ENCODE assay signal across 1 cellular context in the genomic region with DNA sequence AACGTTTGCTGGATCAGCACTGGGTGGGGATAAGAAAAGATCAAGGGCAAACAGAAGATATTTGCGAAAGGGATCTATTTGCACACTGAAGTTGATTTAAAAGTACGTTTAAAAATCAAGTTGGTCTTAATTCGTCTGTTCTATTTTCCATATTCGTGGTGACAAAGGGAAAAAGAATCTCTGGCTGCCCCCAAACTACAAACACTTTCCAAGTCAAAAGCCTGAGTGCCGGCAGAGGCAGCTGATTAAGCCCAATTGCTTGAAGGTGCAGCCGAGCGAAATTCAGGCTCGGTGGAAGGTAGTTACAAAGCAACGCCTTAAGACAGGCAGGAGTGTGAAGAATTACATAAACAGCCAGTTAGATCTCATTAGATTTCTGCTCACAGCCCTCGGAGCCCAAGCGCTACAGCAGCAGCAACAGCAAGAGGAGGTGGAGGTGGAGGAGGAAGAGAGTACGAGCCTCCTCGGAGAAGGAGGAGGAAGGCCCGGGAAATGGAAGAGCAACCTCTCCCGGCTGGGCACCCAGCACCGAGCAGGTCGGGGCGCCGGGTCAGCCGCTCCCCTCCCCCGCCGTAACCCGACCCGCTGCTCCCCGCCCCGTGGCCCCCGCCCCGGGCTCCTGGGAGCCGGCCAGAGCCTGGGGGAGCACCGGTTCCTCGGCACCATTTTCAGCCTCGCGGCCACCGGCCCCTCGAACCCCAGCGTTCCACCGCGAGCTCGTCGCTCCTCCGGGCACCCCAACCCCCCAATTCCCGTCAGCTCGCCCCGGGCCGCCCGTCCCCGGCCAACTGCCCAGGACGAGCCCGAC.
TF ChIP-seq lines count a peak whose summit lies in the region.

No MANE protein-coding gene starts in this region.

TF ChIP-seq in HepG2, 621 proteins besides CTCF, POLR2A, EP300 and RAD21 (continued from another document and continues in another):
- TF ChIP-seq, protein P1, sequence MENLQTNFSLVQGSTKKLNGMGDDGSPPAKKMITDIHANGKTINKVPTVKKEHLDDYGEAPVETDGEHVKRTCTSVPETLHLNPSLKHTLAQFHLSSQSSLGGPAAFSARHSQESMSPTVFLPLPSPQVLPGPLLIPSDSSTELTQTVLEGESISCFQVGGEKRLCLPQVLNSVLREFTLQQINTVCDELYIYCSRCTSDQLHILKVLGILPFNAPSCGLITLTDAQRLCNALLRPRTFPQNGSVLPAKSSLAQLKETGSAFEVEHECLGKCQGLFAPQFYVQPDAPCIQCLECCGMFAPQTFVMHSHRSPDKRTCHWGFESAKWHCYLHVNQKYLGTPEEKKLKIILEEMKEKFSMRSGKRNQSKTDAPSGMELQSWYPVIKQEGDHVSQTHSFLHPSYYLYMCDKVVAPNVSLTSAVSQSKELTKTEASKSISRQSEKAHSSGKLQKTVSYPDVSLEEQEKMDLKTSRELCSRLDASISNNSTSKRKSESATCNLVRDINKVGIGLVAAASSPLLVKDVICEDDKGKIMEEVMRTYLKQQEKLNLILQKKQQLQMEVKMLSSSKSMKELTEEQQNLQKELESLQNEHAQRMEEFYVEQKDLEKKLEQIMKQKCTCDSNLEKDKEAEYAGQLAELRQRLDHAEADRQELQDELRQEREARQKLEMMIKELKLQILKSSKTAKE (CRISPR knock-in tag; IDR thresholded peaks at IDR 0.05; ENCODE audit: borderline replicate concordance) = 0 out of 2 replicates have a peak, but pooled peaks have one; percentile 6
- TF ChIP-seq, protein P2, sequence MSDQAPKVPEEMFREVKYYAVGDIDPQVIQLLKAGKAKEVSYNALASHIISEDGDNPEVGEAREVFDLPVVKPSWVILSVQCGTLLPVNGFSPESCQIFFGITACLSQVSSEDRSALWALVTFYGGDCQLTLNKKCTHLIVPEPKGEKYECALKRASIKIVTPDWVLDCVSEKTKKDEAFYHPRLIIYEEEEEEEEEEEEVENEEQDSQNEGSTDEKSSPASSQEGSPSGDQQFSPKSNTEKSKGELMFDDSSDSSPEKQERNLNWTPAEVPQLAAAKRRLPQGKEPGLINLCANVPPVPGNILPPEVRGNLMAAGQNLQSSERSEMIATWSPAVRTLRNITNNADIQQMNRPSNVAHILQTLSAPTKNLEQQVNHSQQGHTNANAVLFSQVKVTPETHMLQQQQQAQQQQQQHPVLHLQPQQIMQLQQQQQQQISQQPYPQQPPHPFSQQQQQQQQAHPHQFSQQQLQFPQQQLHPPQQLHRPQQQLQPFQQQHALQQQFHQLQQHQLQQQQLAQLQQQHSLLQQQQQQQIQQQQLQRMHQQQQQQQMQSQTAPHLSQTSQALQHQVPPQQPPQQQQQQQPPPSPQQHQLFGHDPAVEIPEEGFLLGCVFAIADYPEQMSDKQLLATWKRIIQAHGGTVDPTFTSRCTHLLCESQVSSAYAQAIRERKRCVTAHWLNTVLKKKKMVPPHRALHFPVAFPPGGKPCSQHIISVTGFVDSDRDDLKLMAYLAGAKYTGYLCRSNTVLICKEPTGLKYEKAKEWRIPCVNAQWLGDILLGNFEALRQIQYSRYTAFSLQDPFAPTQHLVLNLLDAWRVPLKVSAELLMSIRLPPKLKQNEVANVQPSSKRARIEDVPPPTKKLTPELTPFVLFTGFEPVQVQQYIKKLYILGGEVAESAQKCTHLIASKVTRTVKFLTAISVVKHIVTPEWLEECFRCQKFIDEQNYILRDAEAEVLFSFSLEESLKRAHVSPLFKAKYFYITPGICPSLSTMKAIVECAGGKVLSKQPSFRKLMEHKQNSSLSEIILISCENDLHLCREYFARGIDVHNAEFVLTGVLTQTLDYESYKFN (CRISPR knock-in tag; conservative IDR thresholded peaks at IDR 0.05) = no peak; the same call in none of the 2 replicates
- TF ChIP-seq ZNF317 (CRISPR knock-in tag; IDR thresholded peaks at IDR 0.05) = no peak
- TF ChIP-seq ZNF205 (CRISPR knock-in tag; IDR thresholded peaks at IDR 0.05) = peak; percentile 93
- TF ChIP-seq ZNF333 (CRISPR knock-in tag; IDR thresholded peaks at IDR 0.05; ENCODE audit: borderline replicate concordance) = no peak
- TF ChIP-seq, protein P3, sequence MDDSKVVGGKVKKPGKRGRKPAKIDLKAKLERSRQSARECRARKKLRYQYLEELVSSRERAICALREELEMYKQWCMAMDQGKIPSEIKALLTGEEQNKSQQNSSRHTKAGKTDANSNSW (CRISPR knock-in tag; IDR thresholded peaks at IDR 0.05; ENCODE audit: borderline replicate concordance) = no peak
- TF ChIP-seq JUNB (CRISPR knock-in tag; IDR thresholded peaks at IDR 0.05; ENCODE audit: borderline replicate concordance) = no peak
- no peak; the same call in 1 of the 2 replicates for TF ChIP-seq HOXA3 (CRISPR knock-in tag; IDR thresholded peaks at IDR 0.05)
- no peak; the same call in 1 of the 2 replicates for TF ChIP-seq EED (CRISPR knock-in tag; IDR thresholded peaks at IDR 0.05)
- no peak for TF ChIP-seq KDM6A (CRISPR knock-in tag; IDR thresholded peaks at IDR 0.05; ENCODE audit: low read depth)
- TF ChIP-seq, protein P4, sequence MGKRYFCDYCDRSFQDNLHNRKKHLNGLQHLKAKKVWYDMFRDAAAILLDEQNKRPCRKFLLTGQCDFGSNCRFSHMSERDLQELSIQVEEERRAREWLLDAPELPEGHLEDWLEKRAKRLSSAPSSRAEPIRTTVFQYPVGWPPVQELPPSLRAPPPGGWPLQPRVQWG (CRISPR knock-in tag; IDR thresholded peaks at IDR 0.05; ENCODE audit: borderline replicate concordance, low read depth) = no peak
- no peak for TF ChIP-seq ZNF550 (CRISPR knock-in tag; IDR thresholded peaks at IDR 0.05; ENCODE audit: borderline replicate concordance)
- peak; percentile 75; the same call in 1 of the 2 replicates for TF ChIP-seq AKAP8 (CRISPR knock-in tag; IDR thresholded peaks at IDR 0.05)
- peak; percentile 50; the same call in 1 of the 2 replicates for TF ChIP-seq YEATS4 (CRISPR knock-in tag; IDR thresholded peaks at IDR 0.05; ENCODE audit: borderline replicate concordance)
- TF ChIP-seq ZNF331 (CRISPR knock-in tag; IDR thresholded peaks at IDR 0.05) = peak; percentile 29; the same call in 1 of the 2 replicates
- no peak for TF ChIP-seq ZSCAN22 (CRISPR knock-in tag; IDR thresholded peaks at IDR 0.05)
- TF ChIP-seq, protein P5, sequence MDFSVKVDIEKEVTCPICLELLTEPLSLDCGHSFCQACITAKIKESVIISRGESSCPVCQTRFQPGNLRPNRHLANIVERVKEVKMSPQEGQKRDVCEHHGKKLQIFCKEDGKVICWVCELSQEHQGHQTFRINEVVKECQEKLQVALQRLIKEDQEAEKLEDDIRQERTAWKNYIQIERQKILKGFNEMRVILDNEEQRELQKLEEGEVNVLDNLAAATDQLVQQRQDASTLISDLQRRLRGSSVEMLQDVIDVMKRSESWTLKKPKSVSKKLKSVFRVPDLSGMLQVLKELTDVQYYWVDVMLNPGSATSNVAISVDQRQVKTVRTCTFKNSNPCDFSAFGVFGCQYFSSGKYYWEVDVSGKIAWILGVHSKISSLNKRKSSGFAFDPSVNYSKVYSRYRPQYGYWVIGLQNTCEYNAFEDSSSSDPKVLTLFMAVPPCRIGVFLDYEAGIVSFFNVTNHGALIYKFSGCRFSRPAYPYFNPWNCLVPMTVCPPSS (IDR thresholded peaks at IDR 0.05) = no peak
- no peak for TF ChIP-seq MYNN (CRISPR knock-in tag; IDR thresholded peaks at IDR 0.05; ENCODE audit: low read depth)
- 0 out of 2 replicates have a peak, but pooled peaks have one; percentile 16 for TF ChIP-seq ZNF441 (CRISPR knock-in tag; IDR thresholded peaks at IDR 0.05; ENCODE audit: borderline replicate concordance)
- TF ChIP-seq SSRP1 (CRISPR knock-in tag; IDR thresholded peaks at IDR 0.05) = peak; percentile 80; the same call in 1 of the 2 replicates
- TF ChIP-seq CCDC6 (CRISPR knock-in tag; IDR thresholded peaks at IDR 0.05) = no peak
- TF ChIP-seq, protein P6, sequence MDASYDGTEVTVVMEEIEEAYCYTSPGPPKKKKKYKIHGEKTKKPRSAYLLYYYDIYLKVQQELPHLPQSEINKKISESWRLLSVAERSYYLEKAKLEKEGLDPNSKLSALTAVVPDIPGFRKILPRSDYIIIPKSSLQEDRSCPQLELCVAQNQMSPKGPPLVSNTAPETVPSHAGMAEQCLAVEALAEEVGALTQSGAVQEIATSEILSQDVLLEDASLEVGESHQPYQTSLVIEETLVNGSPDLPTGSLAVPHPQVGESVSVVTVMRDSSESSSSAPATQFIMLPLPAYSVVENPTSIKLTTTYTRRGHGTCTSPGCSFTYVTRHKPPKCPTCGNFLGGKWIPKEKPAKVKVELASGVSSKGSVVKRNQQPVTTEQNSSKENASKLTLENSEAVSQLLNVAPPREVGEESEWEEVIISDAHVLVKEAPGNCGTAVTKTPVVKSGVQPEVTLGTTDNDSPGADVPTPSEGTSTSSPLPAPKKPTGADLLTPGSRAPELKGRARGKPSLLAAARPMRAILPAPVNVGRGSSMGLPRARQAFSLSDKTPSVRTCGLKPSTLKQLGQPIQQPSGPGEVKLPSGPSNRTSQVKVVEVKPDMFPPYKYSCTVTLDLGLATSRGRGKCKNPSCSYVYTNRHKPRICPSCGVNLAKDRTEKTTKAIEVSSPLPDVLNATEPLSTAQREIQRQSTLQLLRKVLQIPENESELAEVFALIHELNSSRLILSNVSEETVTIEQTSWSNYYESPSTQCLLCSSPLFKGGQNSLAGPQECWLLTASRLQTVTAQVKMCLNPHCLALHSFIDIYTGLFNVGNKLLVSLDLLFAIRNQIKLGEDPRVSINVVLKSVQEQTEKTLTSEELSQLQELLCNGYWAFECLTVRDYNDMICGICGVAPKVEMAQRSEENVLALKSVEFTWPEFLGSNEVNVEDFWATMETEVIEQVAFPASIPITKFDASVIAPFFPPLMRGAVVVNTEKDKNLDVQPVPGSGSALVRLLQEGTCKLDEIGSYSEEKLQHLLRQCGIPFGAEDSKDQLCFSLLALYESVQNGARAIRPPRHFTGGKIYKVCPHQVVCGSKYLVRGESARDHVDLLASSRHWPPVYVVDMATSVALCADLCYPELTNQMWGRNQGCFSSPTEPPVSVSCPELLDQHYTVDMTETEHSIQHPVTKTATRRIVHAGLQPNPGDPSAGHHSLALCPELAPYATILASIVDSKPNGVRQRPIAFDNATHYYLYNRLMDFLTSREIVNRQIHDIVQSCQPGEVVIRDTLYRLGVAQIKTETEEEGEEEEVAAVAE (CRISPR knock-in tag; IDR thresholded peaks at IDR 0.05; ENCODE audit: borderline replicate concordance) = 0 out of 2 replicates have a peak, but pooled peaks have one; percentile 19
- no peak for TF ChIP-seq SKI (IDR thresholded peaks at IDR 0.05; ENCODE audit: partially characterized antibody)
- peak; percentile 54; the same call in 1 of the 2 replicates for TF ChIP-seq SIX1 (CRISPR knock-in tag; IDR thresholded peaks at IDR 0.05; ENCODE audit: borderline replicate concordance)
- no peak for TF ChIP-seq PLRG1 (conservative IDR thresholded peaks at IDR 0.05)
- TF ChIP-seq NFRKB (IDR thresholded peaks at IDR 0.05) = no peak
- peak; percentile 49; the same call in 1 of the 2 replicates for TF ChIP-seq ERF (CRISPR knock-in tag; IDR thresholded peaks at IDR 0.05)
- no peak for TF ChIP-seq PHB2 (IDR thresholded peaks at IDR 0.05; ENCODE audit: partially characterized antibody)
- no peak for TF ChIP-seq CBFB (CRISPR knock-in tag; IDR thresholded peaks at IDR 0.05)
- TF ChIP-seq, protein P7, sequence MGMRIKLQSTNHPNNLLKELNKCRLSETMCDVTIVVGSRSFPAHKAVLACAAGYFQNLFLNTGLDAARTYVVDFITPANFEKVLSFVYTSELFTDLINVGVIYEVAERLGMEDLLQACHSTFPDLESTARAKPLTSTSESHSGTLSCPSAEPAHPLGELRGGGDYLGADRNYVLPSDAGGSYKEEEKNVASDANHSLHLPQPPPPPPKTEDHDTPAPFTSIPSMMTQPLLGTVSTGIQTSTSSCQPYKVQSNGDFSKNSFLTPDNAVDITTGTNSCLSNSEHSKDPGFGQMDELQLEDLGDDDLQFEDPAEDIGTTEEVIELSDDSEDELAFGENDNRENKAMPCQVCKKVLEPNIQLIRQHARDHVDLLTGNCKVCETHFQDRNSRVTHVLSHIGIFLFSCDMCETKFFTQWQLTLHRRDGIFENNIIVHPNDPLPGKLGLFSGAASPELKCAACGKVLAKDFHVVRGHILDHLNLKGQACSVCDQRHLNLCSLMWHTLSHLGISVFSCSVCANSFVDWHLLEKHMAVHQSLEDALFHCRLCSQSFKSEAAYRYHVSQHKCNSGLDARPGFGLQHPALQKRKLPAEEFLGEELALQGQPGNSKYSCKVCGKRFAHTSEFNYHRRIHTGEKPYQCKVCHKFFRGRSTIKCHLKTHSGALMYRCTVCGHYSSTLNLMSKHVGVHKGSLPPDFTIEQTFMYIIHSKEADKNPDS (CRISPR knock-in tag; IDR thresholded peaks at IDR 0.05) = no peak
- TF ChIP-seq, protein P8, sequence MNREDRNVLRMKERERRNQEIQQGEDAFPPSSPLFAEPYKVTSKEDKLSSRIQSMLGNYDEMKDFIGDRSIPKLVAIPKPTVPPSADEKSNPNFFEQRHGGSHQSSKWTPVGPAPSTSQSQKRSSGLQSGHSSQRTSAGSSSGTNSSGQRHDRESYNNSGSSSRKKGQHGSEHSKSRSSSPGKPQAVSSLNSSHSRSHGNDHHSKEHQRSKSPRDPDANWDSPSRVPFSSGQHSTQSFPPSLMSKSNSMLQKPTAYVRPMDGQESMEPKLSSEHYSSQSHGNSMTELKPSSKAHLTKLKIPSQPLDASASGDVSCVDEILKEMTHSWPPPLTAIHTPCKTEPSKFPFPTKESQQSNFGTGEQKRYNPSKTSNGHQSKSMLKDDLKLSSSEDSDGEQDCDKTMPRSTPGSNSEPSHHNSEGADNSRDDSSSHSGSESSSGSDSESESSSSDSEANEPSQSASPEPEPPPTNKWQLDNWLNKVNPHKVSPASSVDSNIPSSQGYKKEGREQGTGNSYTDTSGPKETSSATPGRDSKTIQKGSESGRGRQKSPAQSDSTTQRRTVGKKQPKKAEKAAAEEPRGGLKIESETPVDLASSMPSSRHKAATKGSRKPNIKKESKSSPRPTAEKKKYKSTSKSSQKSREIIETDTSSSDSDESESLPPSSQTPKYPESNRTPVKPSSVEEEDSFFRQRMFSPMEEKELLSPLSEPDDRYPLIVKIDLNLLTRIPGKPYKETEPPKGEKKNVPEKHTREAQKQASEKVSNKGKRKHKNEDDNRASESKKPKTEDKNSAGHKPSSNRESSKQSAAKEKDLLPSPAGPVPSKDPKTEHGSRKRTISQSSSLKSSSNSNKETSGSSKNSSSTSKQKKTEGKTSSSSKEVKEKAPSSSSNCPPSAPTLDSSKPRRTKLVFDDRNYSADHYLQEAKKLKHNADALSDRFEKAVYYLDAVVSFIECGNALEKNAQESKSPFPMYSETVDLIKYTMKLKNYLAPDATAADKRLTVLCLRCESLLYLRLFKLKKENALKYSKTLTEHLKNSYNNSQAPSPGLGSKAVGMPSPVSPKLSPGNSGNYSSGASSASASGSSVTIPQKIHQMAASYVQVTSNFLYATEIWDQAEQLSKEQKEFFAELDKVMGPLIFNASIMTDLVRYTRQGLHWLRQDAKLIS (CRISPR knock-in tag; IDR thresholded peaks at IDR 0.05) = peak; percentile 78; the same call in 1 of the 2 replicates
- no peak for TF ChIP-seq ZNF615 (CRISPR knock-in tag; IDR thresholded peaks at IDR 0.05; ENCODE audit: borderline replicate concordance)
